ENCODE assay signal across 8 cellular contexts in genomic region chr1:173914366-173914871, GRCh38. TPM values are rescaled to one million over a fixed set of nuclear protein-coding genes. Genes with fewer than 3 reads are reported as not detected.
DNase-seq lines count a peak whose midpoint lies in the region; ATAC-seq, FAIRE-seq and TF ChIP-seq lines count a peak whose summit lies in the region.

No MANE protein-coding gene starts in this region.

- POLR2A ChIA-PET in GM12878 (lab: Charles Lee), result no interaction called here

- H2AFZ ChIP-seq in GM12878 (ENCODE audit: control insufficient read depth, low read depth, low read length), result no peak overlapping the region

- ATAC-seq in GM12878 (peak; percentile 92), HG03469 (IDR thresholded peaks at IDR 0.05; ENCODE audit: unreplicated experiment) (no peak), GM21825 (IDR thresholded peaks at IDR 0.05; ENCODE audit: unreplicated experiment) (no peak)

- TF ChIP-seq RAD21 in GM12878 (IDR thresholded peaks at IDR 0.05; ENCODE audit: insufficient read depth, low read depth, low read length), result peak; percentile 55; the same call in 1 of the 2 replicates

- 60% methylated on average over 13 of the region's 13 CpGs for WGBS in GM12878 (ENCODE audit: insufficient coverage, insufficient replicate concordance, low lambda C conversion rate, missing lambda C conversion rate)

- H3K9ac ChIP-seq in GM12878 (ENCODE audit: control insufficient read depth, insufficient read depth, low read length), result no peak overlapping the region

- FAIRE-seq in GM12878 (lab: Jason Lieb, UNC), result no peak
- FAIRE-seq in frontal cortex (lab: Jason Lieb, UNC), result no peak

- BruUV-seq in GM12878 (replicated peaks; lab: Mats Ljungman, UMichigan), result no TSS peak

- SMC1A ChIA-PET in GM12878 (lab: Charles Lee; ENCODE audit: uncharacterized antibody, unreplicated experiment), result no interaction called here

- DNase-seq in stimulated activated CD4-positive, alpha-beta T cell treated with anti-CD3 and anti-CD28 coated beads, Interleukin-12 subunit alpha, Interleukin-12 subunit beta, amount 100 ng/mL, for 48 hours (ENCODE audit: low read depth in 2 of 3, low spot score in 1 of 3), result peak in 2 of 3 donors; percentile 15 to 20
- no peak for DNase-seq in stimulated activated CD4-positive, alpha-beta T cell treated with anti-CD3 and anti-CD28 coated beads, Interleukin-12 subunit alpha, Interleukin-12 subunit beta, amount 100 ng/mL, for 4 hours
- DNase-seq in NCI-H526 (lab: John Stamatoyannopoulos, UW), result peak; percentile 39 to 80
- DNase-seq in GM12878 (ENCODE audit: low read depth, low spot score), result no peak
- DNase-seq in non-pigmented ciliary epithelial cell (ENCODE audit: low read depth), result peak; percentile 1
- DNase-seq in frontal cortex (ENCODE audit: low spot score in 2 of 2), result no peak

- H3K4me1 ChIP-seq in GM12878 (ENCODE audit: control insufficient read depth, insufficient read depth, low read length), result no peaks in the 10 kb centered on the region

- intact Hi-C loops in GM12878 (cut with micrococcal nuclease; ENCODE audit: unreplicated experiment), result no loop called here

- in situ Hi-C loops in GM12878 (cut with MboI), result no loop called here

- no peak overlapping the region for H3K4me3 ChIP-seq in GM12878

- H3K27ac ChIP-seq in GM12878 (ENCODE audit: control insufficient read depth, insufficient read depth), result no peak overlapping the region

- no peaks in the 10 kb centered on the region for H4K20me1 ChIP-seq in GM12878 (ENCODE audit: control insufficient read depth, insufficient read depth)

- no peaks in the 10 kb centered on the region for H3K79me2 ChIP-seq in GM12878 (ENCODE audit: control insufficient read depth, insufficient read depth, low read length)

- RAD21 ChIA-PET in GM12878 (lab: Charles Lee; ENCODE audit: unreplicated experiment), result no interaction called here

- no peaks in the 10 kb centered on the region for H3K36me3 ChIP-seq in GM12878 (ENCODE audit: control insufficient read depth in 2 of 2, insufficient read depth in 2 of 2, low read length in 1 of 2)

- peaks cover 0 to 1% of the 10 kb centered on the region in 2 experiments; a peak in 1 of 4 replicates for H3K27me3 ChIP-seq in GM12878 (replicated peaks in 1 of 2; ENCODE audit: control insufficient read depth in 2 of 2, insufficient read depth in 2 of 2, low read length in 1 of 2)

- TF ChIP-seq EP300 in GM12878 (IDR thresholded peaks at IDR 0.05; ENCODE audit: borderline replicate concordance in 1 of 2, control insufficient read depth in 1 of 2, low read depth in 2 of 2, low read length in 2 of 2), result no peak

- no peaks in the 10 kb centered on the region for H3K9me3 ChIP-seq in GM12878 (replicated peaks; ENCODE audit: control insufficient read depth, insufficient read depth, low read length)

- CTCF ChIA-PET in GM12878 (lab: Yijun Ruan, JAX), result interaction anchor here (0.6 to 2.4 kb wide), 7 partner anchors 10 to 1098 kb away, joined by 3 to 5 read pairs (median 4); no protein-coding TSS in a partner anchor

- TF ChIP-seq CTCF in GM12878 (IDR thresholded peaks at IDR 0.05 in 2 of 3, conservative IDR thresholded peaks at IDR 0.05 in 1 of 3; ENCODE audit: control insufficient read depth in 2 of 3, extremely low read depth in 1 of 3, insufficient read depth in 1 of 3, low read depth in 3 of 3, low read length in 3 of 3), result peak; percentile 54 to 84 (median 75)

- TF ChIP-seq POLR2A in GM12878 (IDR thresholded peaks at IDR 0.05; ENCODE audit: low read depth, low read length), result no peak

- no peak overlapping the region for H3K4me2 ChIP-seq in GM12878 (ENCODE audit: control insufficient read depth, insufficient read depth)

TF ChIP-seq in GM12878, 131 proteins besides CTCF, POLR2A, EP300 and RAD21:
- no peak for TF ChIP-seq LARP7 (IDR thresholded peaks at IDR 0.05)

RNA-seq across cellular contexts. Expression of gene SERPINC1, which starts 2.7 kb away (rescaled TPM):
- total RNA-seq in GM12878 (2013; cell fraction: nucleolus; rRNA removed), result not detected in 2 replicates
- total RNA-seq in GM12878 (2014; rRNA removed) (not detected in 2 replicates), GM12878 (2014; rRNA removed; fragmentation: Illumina TruSeq; extraction: Trizol) (not detected in 2 replicates), GM12878 (2021) (0.44 and 0.61 TPM in 2 replicates), frontal cortex (not detected)
- polyA plus RNA-seq in GM12878 (2011; ENCODE audit: low read depth), result not detected
- polyA plus RNA-seq in GM12878 (2011; rRNA removed) (not detected in 2 replicates), GM12878 (2014; fragmentation: Illumina TruSeq; extraction: Trizol) (not detected in 2 replicates), GM12878 (2014; fragmentation: Nextera tagmentation; extraction: Ambion mirVana) (under 1 TPM in 1 of 2 experiments, not detected in 1; 0.11 TPM), GM12878 (2014; rRNA removed) (not detected in 2 replicates), GM12878 (2016; fragmentation: Nextera tagmentation; extraction: Ambion mirVana) (not detected)
- not detected in 2 replicates for polyA plus RNA-seq in GM12878 (2011; cell fraction: cytosol; rRNA removed)
- polyA plus RNA-seq in GM12878 (2011; cell fraction: nucleus; rRNA removed), result 0.41 TPM in 1 of 2 replicates, not detected in the other
- polyA plus RNA-seq in GM12878 (2012), result not detected in 2 replicates
- polyA minus RNA-seq in GM12878 (2011; rRNA and poly(A)+ RNA removed), result not detected in 2 replicates
- polyA minus RNA-seq in GM12878 (2011; cell fraction: cytosol; rRNA and poly(A)+ RNA removed), result not detected in 2 replicates
- not detected in 2 replicates for polyA minus RNA-seq in GM12878 (2011; cell fraction: nucleus; rRNA and poly(A)+ RNA removed)

RNA-seq across cellular contexts. Expression of gene ZBTB37, which starts 46.2 kb away (rescaled TPM):
- 36.9 and 37.7 TPM in 2 replicates for total RNA-seq in GM12878 (2013; cell fraction: nucleolus; rRNA removed)
- total RNA-seq in GM12878 (2014; rRNA removed), result 3.3 and 3.4 TPM in 2 replicates
- 4.7 and 4.8 TPM in 2 replicates for total RNA-seq in GM12878 (2014; rRNA removed; fragmentation: Illumina TruSeq; extraction: Trizol)
- 5.2 and 5.7 TPM in 2 replicates for total RNA-seq in GM12878 (2021)
- polyA plus RNA-seq in GM12878 (2011; ENCODE audit: low read depth), result 1.2 TPM
- 4.9 and 6.7 TPM in 2 replicates for polyA plus RNA-seq in GM12878 (2011; rRNA removed)
- 2.3 TPM in 2 replicates for polyA plus RNA-seq in GM12878 (2011; cell fraction: cytosol; rRNA removed)
- polyA plus RNA-seq in GM12878 (2011; cell fraction: nucleus; rRNA removed), result 6.0 and 7.2 TPM in 2 replicates
- polyA plus RNA-seq in GM12878 (2012), result 1.4 TPM in 2 replicates
- polyA plus RNA-seq in GM12878 (2014; fragmentation: Illumina TruSeq; extraction: Trizol), result 2.3 and 3.2 TPM in 2 replicates
- under 1 TPM; 0.16 to 0.29 TPM for polyA plus RNA-seq in GM12878 (2014; fragmentation: Nextera tagmentation; extraction: Ambion mirVana)
- polyA plus RNA-seq in GM12878 (2014; rRNA removed), result 1.1 and 1.4 TPM in 2 replicates
- polyA plus RNA-seq in GM12878 (2016; fragmentation: Nextera tagmentation; extraction: Ambion mirVana), result 1 to 10 TPM in 1 of 2 experiments, under 1 TPM in 1; 0.95 to 1.6 TPM
- polyA minus RNA-seq in GM12878 (2011; rRNA and poly(A)+ RNA removed), result 18.6 and 19.6 TPM in 2 replicates
- 2.8 and 3.2 TPM in 2 replicates for polyA minus RNA-seq in GM12878 (2011; cell fraction: cytosol; rRNA and poly(A)+ RNA removed)
- polyA minus RNA-seq in GM12878 (2011; cell fraction: nucleus; rRNA and poly(A)+ RNA removed), result 7.3 and 9.1 TPM in 2 replicates
- 33.4 TPM for total RNA-seq in frontal cortex

RNA-seq across cellular contexts. Expression of gene GAS5, which starts 46.6 kb away (rescaled TPM):
- 994 and 1,015 TPM in 2 replicates for total RNA-seq in GM12878 (2013; cell fraction: nucleolus; rRNA removed)
- total RNA-seq in GM12878 (2014; rRNA removed), result 597 and 727 TPM in 2 replicates
- total RNA-seq in GM12878 (2014; rRNA removed; fragmentation: Illumina TruSeq; extraction: Trizol), result 722 and 746 TPM in 2 replicates
- 550 and 569 TPM in 2 replicates for total RNA-seq in GM12878 (2021)
- polyA plus RNA-seq in GM12878 (2011; ENCODE audit: low read depth), result 2,046 TPM
- polyA plus RNA-seq in GM12878 (2011; rRNA removed), result 1,137 and 1,297 TPM in 2 replicates
- 732 and 962 TPM in 2 replicates for polyA plus RNA-seq in GM12878 (2011; cell fraction: cytosol; rRNA removed)
- 885 and 889 TPM in 2 replicates for polyA plus RNA-seq in GM12878 (2011; cell fraction: nucleus; rRNA removed)
- polyA plus RNA-seq in GM12878 (2012), result 815 and 826 TPM in 2 replicates
- 810 and 918 TPM in 2 replicates for polyA plus RNA-seq in GM12878 (2014; fragmentation: Illumina TruSeq; extraction: Trizol)
- polyA plus RNA-seq in GM12878 (2014; fragmentation: Nextera tagmentation; extraction: Ambion mirVana), result 100 to 1,000 TPM; 804 to 930 TPM
- polyA plus RNA-seq in GM12878 (2014; rRNA removed), result 561 and 676 TPM in 2 replicates
- 100 to 1,000 TPM; 289 TPM for polyA plus RNA-seq in GM12878 (2016; fragmentation: Nextera tagmentation; extraction: Ambion mirVana)
- 526 and 827 TPM in 2 replicates for polyA minus RNA-seq in GM12878 (2011; rRNA and poly(A)+ RNA removed)
- polyA minus RNA-seq in GM12878 (2011; cell fraction: cytosol; rRNA and poly(A)+ RNA removed), result 227 and 318 TPM in 2 replicates
- 639 and 957 TPM in 2 replicates for polyA minus RNA-seq in GM12878 (2011; cell fraction: nucleus; rRNA and poly(A)+ RNA removed)
- 760 TPM for total RNA-seq in frontal cortex

Comparison
In these comparisons a context has a peak if more than half of its experiments do, and no peak if none do; other contexts are left out.
1. DNase-seq: peak in stimulated activated CD4-positive, alpha-beta T cell treated with anti-CD3 and anti-CD28 coated beads, Interleukin-12 subunit alpha, Interleukin-12 subunit beta, amount 100 ng/mL, for 48 hours (2 of 3), NCI-H526 (2 of 2) and non-pigmented ciliary epithelial cell (single experiment); none in stimulated activated CD4-positive, alpha-beta T cell treated with anti-CD3 and anti-CD28 coated beads, Interleukin-12 subunit alpha, Interleukin-12 subunit beta, amount 100 ng/mL, for 4 hours (single experiment), GM12878 (single experiment) and frontal cortex (0 of 2).